ENCODE assay signal across 8 cellular contexts in the genomic region with DNA sequence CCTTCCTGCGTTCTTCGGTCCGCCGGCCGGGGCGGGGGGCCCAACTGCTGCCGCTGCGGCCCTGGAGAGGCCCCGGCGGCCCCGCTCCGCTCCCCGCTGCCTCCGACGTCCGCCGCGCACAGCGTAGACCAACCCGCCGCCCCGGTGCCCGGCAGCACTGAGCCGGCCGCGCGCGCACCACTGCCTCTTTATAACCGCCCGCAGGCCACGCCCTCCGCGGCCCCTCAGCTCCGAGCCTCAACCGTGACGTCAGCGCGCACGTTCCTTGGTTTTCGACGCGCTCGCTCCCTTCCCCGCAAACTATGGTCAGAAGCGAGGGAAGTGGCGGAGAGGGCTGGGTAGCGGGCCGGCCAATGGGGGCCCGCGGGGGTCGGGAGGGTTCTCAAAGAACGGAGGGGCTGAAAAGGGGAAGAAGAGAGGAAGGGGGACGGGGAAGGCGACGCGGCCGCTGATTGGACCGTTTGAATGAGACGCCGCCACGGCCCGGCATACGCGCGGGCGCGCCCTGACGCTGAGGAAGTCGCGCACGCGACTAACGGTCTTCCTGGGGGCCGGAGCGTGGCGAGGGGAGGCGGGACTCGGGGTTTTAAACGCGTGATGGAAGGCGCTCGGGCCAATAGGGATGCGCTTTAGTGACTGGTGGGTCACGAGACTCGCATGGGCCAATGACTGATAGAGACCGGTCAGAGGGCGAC.
DNase-seq lines count a peak whose midpoint lies in the region; ATAC-seq lines count a peak whose summit lies in the region.

A gene (minus strand): TSS at position 164 of the 695 bp plus-strand sequence. CDS start 199 bp downstream, outside the sequence.

- DNase-seq in AG08396 (ENCODE audit: low spot score) (peak; percentile 99), NCI-H345 treated with DMSO at 0.1 percent for 48 hours (lab: John Stamatoyannopoulos, UW; ENCODE audit: unreplicated experiment) (peak; percentile 82), inferior parietal cortex (ENCODE audit: extremely low spot score) (peak; percentile 98)
- DNase-seq in activated CD4-positive, CD25-positive, alpha-beta regulatory T cell (lab: John Stamatoyannopoulos, UW): peak; percentile 90 to 95 (median 93)
- DNase-seq in central memory CD4-positive, alpha-beta T cell: peak; percentile 98
- peak; percentile 91 to 94 for DNase-seq in stimulated activated CD4-positive, alpha-beta T cell treated with anti-CD3 and anti-CD28 coated beads, Interleukin-12 subunit alpha, Interleukin-12 subunit beta, amount 100 ng/mL, for 24 hours (ENCODE audit: low read depth in 2 of 2)

- peak; percentile 85 for ATAC-seq in GM19023 (IDR thresholded peaks at IDR 0.05; ENCODE audit: unreplicated experiment)
- ATAC-seq in HG03280 (IDR thresholded peaks at IDR 0.05; ENCODE audit: unreplicated experiment): peak; percentile 77

Comparison
In these comparisons a context has a peak if more than half of its experiments do, and no peak if none do; other contexts are left out.
1. Peak in every context shown above with its lines: DNase-seq and ATAC-seq.